1 cellular context compared by ENCODE assay signal in genomic region chr7:2081526-2082356, GRCh38.
TF ChIP-seq lines count a peak whose summit lies in the region.

No MANE protein-coding gene starts in this region.

TF ChIP-seq in H1, 55 proteins besides CTCF, POLR2A, EP300 and RAD21:
- TF ChIP-seq YY1 (IDR thresholded peaks at IDR 0.05; ENCODE audit: low read depth, low read length) (no peak), NANOG (IDR thresholded peaks at IDR 0.05; ENCODE audit: insufficient read depth, low read depth, low read length, poor library complexity, severe bottlenecking) (no peak), KDM5A (IDR thresholded peaks at IDR 0.05; ENCODE audit: low read length) (no peak), PHF8 (conservative IDR thresholded peaks at IDR 0.05; ENCODE audit: low read depth, low read length) (no peak), SIRT6 (IDR thresholded peaks at IDR 0.05; ENCODE audit: low read length) (no peak), CBX5 (IDR thresholded peaks at IDR 0.05; ENCODE audit: low read depth, low read length) (no peak), POU5F1 (IDR thresholded peaks at IDR 0.05; ENCODE audit: low read depth, low read length) (no peak), EGR1 (IDR thresholded peaks at IDR 0.05; ENCODE audit: borderline replicate concordance, low read depth, low read length) (0 out of 2 replicates have a peak, but pooled peaks have one; percentile 7)
TF ChIP-seq in H1: peak in this region for 1.
